ENCODE assay signal across 11 cellular contexts in the genomic region with DNA sequence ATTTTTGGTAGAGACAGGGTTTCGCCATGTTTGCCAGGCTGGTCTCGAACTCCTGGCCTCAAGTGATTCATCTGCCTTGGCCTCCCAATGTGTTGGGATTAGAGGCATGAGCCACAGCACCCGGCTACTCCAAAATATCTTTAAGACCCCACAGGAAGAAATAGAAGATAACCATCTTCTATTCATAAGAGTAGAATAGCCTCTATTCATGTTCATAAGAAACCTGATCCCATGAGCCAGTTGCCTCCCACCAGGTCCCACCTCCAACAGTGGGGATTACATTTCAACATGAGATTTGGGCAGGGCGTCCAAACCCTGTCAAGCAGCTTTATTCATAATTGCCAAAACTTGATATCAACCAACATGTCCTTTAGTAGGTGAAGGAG. TPM values are rescaled to one million over a fixed set of nuclear protein-coding genes. Genes with fewer than 3 reads are reported as not detected.
"Had no signal": no experiment of that assay in that cellular context is flagged by ENCODE, and none has a peak within 500 bp of the region (broad histone marks: within the 10 kb centered on the region; RNA-seq: fewer than 3 reads in every experiment).

No MANE protein-coding gene starts in this region.

- FAIRE-seq: endometrium, frontal cortex had no signal

- H3K9me3 ChIP-seq: heart left ventricle, sigmoid colon, stomach, thoracic aorta, transverse colon had no signal

- H3K27me3 ChIP-seq: dorsolateral prefrontal cortex, heart left ventricle, sigmoid colon, stomach, transverse colon had no signal

- DNase-seq: cortex of kidney had no signal

- H3K36me3 ChIP-seq: heart left ventricle, sigmoid colon, stomach, thoracic aorta, transverse colon had no signal

- H3K27ac ChIP-seq: heart left ventricle, sigmoid colon, stomach, thoracic aorta, transverse colon had no signal

RNA-seq across cellular contexts. Expression of a gene that starts 13.9 kb away (rescaled TPM):
- total RNA-seq: mononuclear cell had no signal
- polyA plus RNA-seq: naive thymus-derived CD4-positive, alpha-beta T cell had no signal
